ENCODE assay signal across 2 cellular contexts in genomic region chr12:75831413-75831812, GRCh38.
TF ChIP-seq lines count a peak whose summit lies in the region.

No MANE protein-coding gene starts in this region.

TF ChIP-seq in SK-N-SH treated with all-trans-retinoic acid at 6 μM for 48 hours, 23 proteins besides CTCF, POLR2A, EP300 and RAD21:
- peak; percentile 87 for TF ChIP-seq ISL1 (CRISPR knock-in tag; IDR thresholded peaks at IDR 0.05)
- 0 out of 2 replicates have a peak, but pooled peaks have one; percentile 14 for TF ChIP-seq ZFP3 (CRISPR knock-in tag; IDR thresholded peaks at IDR 0.05)
- 0 out of 2 replicates have a peak, but pooled peaks have one; percentile 50 for TF ChIP-seq CSRNP3 (CRISPR knock-in tag; IDR thresholded peaks at IDR 0.05)
- TF ChIP-seq TSHZ2 (CRISPR knock-in tag; IDR thresholded peaks at IDR 0.05), result no peak

TF ChIP-seq in SK-N-SH, 30 proteins besides CTCF, POLR2A, EP300 and RAD21:
- TF ChIP-seq NFIC (IDR thresholded peaks at IDR 0.05; ENCODE audit: borderline replicate concordance) (no peak), POLR2AphosphoS5 (IDR thresholded peaks at IDR 0.05; ENCODE audit: low read depth, low read length) (no peak), USF2 (IDR thresholded peaks at IDR 0.05; ENCODE audit: borderline replicate concordance, low read depth, low read length) (no peak), FOXM1 (IDR thresholded peaks at IDR 0.05; ENCODE audit: low read depth) (no peak), RCOR1 (IDR thresholded peaks at IDR 0.05; ENCODE audit: low read length) (no peak), IRF3 (IDR thresholded peaks at IDR 0.05; ENCODE audit: low read depth, low read length) (no peak), TAF1 (IDR thresholded peaks at IDR 0.05; ENCODE audit: borderline replicate concordance, low read depth, low read length) (no peak), SIN3A (IDR thresholded peaks at IDR 0.05; ENCODE audit: borderline replicate concordance, low read depth, low read length) (no peak), MEF2A (IDR thresholded peaks at IDR 0.05; ENCODE audit: borderline replicate concordance, low read depth) (no peak), FOXJ3 (CRISPR knock-in tag; IDR thresholded peaks at IDR 0.05) (no peak), GABPA (IDR thresholded peaks at IDR 0.05; ENCODE audit: low read depth) (no peak), USF1 (IDR thresholded peaks at IDR 0.05; ENCODE audit: borderline replicate concordance, low read depth) (no peak), ELF1 (IDR thresholded peaks at IDR 0.05) (no peak), MAX (IDR thresholded peaks at IDR 0.05; ENCODE audit: low read depth) (no peak), FOSL2 (IDR thresholded peaks at IDR 0.05; ENCODE audit: borderline replicate concordance, low read depth) (no peak)
